Comparison of ENCODE assay signal across 1 cellular context in genomic region chr20:460180-460579, GRCh38.
TF ChIP-seq lines count a peak whose summit lies in the region.

No MANE protein-coding gene starts in this region.

TF ChIP-seq in K562, 482 proteins besides CTCF, POLR2A, EP300 and RAD21 (continued from another document):
- TF ChIP-seq KLF16 (IDR thresholded peaks at IDR 0.05) (no peak), MEIS2 (IDR thresholded peaks at IDR 0.05; ENCODE audit: partially characterized antibody) (peak; percentile 69), ZNF184 (CRISPR knock-in tag; IDR thresholded peaks at IDR 0.05) (no peak), ZNF766 (CRISPR knock-in tag; conservative IDR thresholded peaks at IDR 0.05) (no peak), ZNF239 (CRISPR knock-in tag; IDR thresholded peaks at IDR 0.05) (no peak), ZNF12 (CRISPR knock-in tag; IDR thresholded peaks at IDR 0.05) (no peak), ATF1 (CRISPR knock-in tag; IDR thresholded peaks at IDR 0.05) (no peak), ATF1 (tag; IDR thresholded peaks at IDR 0.05) (peak; percentile 32; the same call in 1 of the 2 replicates), FOXK2 (conservative IDR thresholded peaks at IDR 0.05 in 1 of 2, IDR thresholded peaks at IDR 0.05 in 1 of 2; ENCODE audit: low read depth in 2 of 2) (no peak), KDM1A (IDR thresholded peaks at IDR 0.05) (no peak), EHMT2 (IDR thresholded peaks at IDR 0.05) (no peak), RBM17 (IDR thresholded peaks at IDR 0.05; ENCODE audit: borderline replicate concordance, low read depth, low read length) (no peak), SMARCA4 (IDR thresholded peaks at IDR 0.05) (peak; percentile 73), NFE2 (IDR thresholded peaks at IDR 0.05; ENCODE audit: low read depth) (peak; percentile 87), ZSCAN32 (CRISPR knock-in tag; IDR thresholded peaks at IDR 0.05) (no peak), CREM (IDR thresholded peaks at IDR 0.05; ENCODE audit: low read depth) (peak; percentile 29; the same call in 1 of the 2 replicates), RUNX1 (IDR thresholded peaks at IDR 0.05; ENCODE audit: low read depth) (no peak), HMG20B (CRISPR knock-in tag; IDR thresholded peaks at IDR 0.05) (no peak), ZNF263 (CRISPR knock-in tag; IDR thresholded peaks at IDR 0.05; ENCODE audit: borderline replicate concordance) (peak; percentile 69; the same call in 1 of the 2 replicates), TAF9B (IDR thresholded peaks at IDR 0.05; ENCODE audit: partially characterized antibody) (peak; percentile 36), ZNF639 (CRISPR knock-in tag; conservative IDR thresholded peaks at IDR 0.05 in 1 of 2, IDR thresholded peaks at IDR 0.05 in 1 of 2) (no peak), BRCA1 (IDR thresholded peaks at IDR 0.05) (no peak), BRCA1 (CRISPR knock-in tag; IDR thresholded peaks at IDR 0.05) (no peak)
- TF ChIP-seq, protein P1, sequence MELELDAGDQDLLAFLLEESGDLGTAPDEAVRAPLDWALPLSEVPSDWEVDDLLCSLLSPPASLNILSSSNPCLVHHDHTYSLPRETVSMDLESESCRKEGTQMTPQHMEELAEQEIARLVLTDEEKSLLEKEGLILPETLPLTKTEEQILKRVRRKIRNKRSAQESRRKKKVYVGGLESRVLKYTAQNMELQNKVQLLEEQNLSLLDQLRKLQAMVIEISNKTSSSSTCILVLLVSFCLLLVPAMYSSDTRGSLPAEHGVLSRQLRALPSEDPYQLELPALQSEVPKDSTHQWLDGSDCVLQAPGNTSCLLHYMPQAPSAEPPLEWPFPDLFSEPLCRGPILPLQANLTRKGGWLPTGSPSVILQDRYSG (tag; conservative IDR thresholded peaks at IDR 0.05; ENCODE audit: low read depth) = no peak
- TF ChIP-seq, protein P2, sequence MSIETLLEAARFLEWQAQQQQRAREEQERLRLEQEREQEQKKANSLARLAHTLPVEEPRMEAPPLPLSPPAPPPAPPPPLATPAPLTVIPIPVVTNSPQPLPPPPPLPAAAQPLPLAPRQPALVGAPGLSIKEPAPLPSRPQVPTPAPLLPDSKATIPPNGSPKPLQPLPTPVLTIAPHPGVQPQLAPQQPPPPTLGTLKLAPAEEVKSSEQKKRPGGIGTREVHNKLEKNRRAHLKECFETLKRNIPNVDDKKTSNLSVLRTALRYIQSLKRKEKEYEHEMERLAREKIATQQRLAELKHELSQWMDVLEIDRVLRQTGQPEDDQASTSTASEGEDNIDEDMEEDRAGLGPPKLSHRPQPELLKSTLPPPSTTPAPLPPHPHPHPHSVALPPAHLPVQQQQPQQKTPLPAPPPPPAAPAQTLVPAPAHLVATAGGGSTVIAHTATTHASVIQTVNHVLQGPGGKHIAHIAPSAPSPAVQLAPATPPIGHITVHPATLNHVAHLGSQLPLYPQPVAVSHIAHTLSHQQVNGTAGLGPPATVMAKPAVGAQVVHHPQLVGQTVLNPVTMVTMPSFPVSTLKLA (conservative IDR thresholded peaks at IDR 0.05) = peak in 1 of 2 experiments; percentile 53; a peak in 1 of 4 replicates
- TF ChIP-seq, protein P3, sequence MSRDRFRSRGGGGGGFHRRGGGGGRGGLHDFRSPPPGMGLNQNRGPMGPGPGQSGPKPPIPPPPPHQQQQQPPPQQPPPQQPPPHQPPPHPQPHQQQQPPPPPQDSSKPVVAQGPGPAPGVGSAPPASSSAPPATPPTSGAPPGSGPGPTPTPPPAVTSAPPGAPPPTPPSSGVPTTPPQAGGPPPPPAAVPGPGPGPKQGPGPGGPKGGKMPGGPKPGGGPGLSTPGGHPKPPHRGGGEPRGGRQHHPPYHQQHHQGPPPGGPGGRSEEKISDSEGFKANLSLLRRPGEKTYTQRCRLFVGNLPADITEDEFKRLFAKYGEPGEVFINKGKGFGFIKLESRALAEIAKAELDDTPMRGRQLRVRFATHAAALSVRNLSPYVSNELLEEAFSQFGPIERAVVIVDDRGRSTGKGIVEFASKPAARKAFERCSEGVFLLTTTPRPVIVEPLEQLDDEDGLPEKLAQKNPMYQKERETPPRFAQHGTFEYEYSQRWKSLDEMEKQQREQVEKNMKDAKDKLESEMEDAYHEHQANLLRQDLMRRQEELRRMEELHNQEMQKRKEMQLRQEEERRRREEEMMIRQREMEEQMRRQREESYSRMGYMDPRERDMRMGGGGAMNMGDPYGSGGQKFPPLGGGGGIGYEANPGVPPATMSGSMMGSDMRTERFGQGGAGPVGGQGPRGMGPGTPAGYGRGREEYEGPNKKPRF (IDR thresholded peaks at IDR 0.05; ENCODE audit: low read depth, low read length) = no peak
